ENCODE assay signal across 1 cellular context in the genomic region with DNA sequence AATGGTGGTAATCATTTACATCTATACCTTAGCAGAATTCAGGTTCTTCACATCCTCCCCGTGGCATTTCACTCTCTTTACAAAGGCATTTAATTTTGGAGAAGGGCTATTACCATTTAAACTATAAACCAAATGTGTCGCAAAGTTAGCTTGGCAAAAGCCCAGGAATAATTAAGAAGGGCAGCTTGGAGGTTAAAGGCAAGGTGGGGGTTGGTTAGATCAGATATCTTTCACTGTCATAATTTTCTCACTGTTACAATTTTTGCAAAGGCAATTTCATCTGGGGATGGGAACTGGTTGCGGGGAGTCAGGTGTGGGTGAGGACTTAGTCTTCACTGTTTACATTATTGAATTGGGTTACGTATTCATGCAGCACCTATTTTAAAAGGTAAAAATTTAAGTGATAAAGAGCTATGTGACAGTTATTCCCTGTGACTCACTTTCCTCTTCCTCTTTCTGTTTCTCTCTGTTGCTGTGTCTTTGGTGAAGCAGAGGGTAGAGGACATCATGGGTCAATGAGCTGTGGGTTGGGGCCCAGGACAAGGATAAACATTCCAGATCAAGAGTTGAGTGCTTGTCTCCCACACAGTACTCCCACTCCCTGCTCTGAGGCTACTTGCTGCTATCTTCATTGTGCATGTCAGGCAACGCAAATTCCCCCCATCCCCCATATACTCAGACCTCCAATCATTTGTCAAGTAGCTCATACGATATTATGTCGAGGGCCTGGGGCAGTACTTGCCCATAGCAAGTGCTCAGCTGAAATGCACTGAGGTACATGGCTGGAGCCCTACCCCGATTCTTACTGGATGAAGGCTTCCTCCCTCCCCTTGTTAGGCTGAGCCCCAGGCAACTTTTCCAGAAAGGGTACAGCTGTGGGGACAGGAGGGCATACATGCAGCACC.
TF ChIP-seq lines count a peak whose summit lies in the region.

No MANE protein-coding gene starts in this region.

TF ChIP-seq in K562, 482 proteins besides CTCF, POLR2A, EP300 and RAD21 (continued from another document and continues in another):
- TF ChIP-seq ADNP (tag; IDR thresholded peaks at IDR 0.05) (peak; percentile 43; the same call in 1 of the 2 replicates), SMARCB1 (IDR thresholded peaks at IDR 0.05; ENCODE audit: insufficient read length, low read depth) (peak; percentile 81), ZNF197 (CRISPR knock-in tag; IDR thresholded peaks at IDR 0.05; ENCODE audit: low read depth) (peak; percentile 24; the same call in 1 of the 2 replicates), EGR1 (conservative IDR thresholded peaks at IDR 0.05) (peak; percentile 99), NCOA6 (IDR thresholded peaks at IDR 0.05) (no peak), FOXM1 (IDR thresholded peaks at IDR 0.05; ENCODE audit: low read depth) (peak; percentile 79), FOXM1 (CRISPR knock-in tag; IDR thresholded peaks at IDR 0.05; ENCODE audit: low read depth) (no peak), SRF (CRISPR knock-in tag; IDR thresholded peaks at IDR 0.05) (no peak), FOXJ3 (CRISPR knock-in tag; IDR thresholded peaks at IDR 0.05) (no peak; the same call in 1 of the 2 replicates), ZNF121 (CRISPR knock-in tag; conservative IDR thresholded peaks at IDR 0.05) (no peak), ZNF583 (CRISPR knock-in tag; IDR thresholded peaks at IDR 0.05) (peak; percentile 63; the same call in 1 of the 2 replicates), PHF20 (IDR thresholded peaks at IDR 0.05; ENCODE audit: partially characterized antibody) (no peak), BACH1 (tag; IDR thresholded peaks at IDR 0.05) (no peak; the same call in 1 of the 2 replicates), MYNN (IDR thresholded peaks at IDR 0.05) (peak; percentile 90), MYNN (CRISPR knock-in tag; IDR thresholded peaks at IDR 0.05) (no peak), SAP30 (IDR thresholded peaks at IDR 0.05; ENCODE audit: borderline replicate concordance, insufficient read depth, low read depth, low read length, poor library complexity, severe bottlenecking) (no peak), TRIM24 (IDR thresholded peaks at IDR 0.05) (peak; percentile 91), MIER1 (IDR thresholded peaks at IDR 0.05; ENCODE audit: low read depth) (0 out of 2 replicates have a peak, but pooled peaks have one; percentile 4), RBM17 (IDR thresholded peaks at IDR 0.05; ENCODE audit: borderline replicate concordance, low read depth, low read length) (no peak), MCM7 (IDR thresholded peaks at IDR 0.05) (no peak), BHLHE40 (IDR thresholded peaks at IDR 0.05; ENCODE audit: low read length) (peak; percentile 72; the same call in 1 of the 2 replicates), SMARCE1 (IDR thresholded peaks at IDR 0.05) (peak; percentile 97), KAT7 (CRISPR knock-in tag; IDR thresholded peaks at IDR 0.05; ENCODE audit: borderline replicate concordance) (peak; percentile 78; the same call in 1 of the 2 replicates), MECOM (CRISPR knock-in tag; IDR thresholded peaks at IDR 0.05) (peak; percentile 84; the same call in 1 of the 2 replicates), CHCHD3 (CRISPR knock-in tag; IDR thresholded peaks at IDR 0.05) (no peak), ZC3H4 (CRISPR knock-in tag; IDR thresholded peaks at IDR 0.05; ENCODE audit: borderline replicate concordance) (no peak), HDAC6 (IDR thresholded peaks at IDR 0.05; ENCODE audit: low read depth, low read length) (no peak), SETDB1 (IDR thresholded peaks at IDR 0.05; ENCODE audit: low read length) (no peak), KAT8 (IDR thresholded peaks at IDR 0.05; ENCODE audit: low read depth) (no peak), HLTF (IDR thresholded peaks at IDR 0.05) (peak; percentile 78; the same call in 1 of the 2 replicates), NR3C1 (CRISPR knock-in tag; IDR thresholded peaks at IDR 0.05) (no peak), NFE2L1 (tag; IDR thresholded peaks at IDR 0.05; ENCODE audit: borderline replicate concordance, low read depth) (no peak), SMARCA4 (IDR thresholded peaks at IDR 0.05) (peak; percentile 96), MYC (IDR thresholded peaks at IDR 0.05; ENCODE audit: low read depth, low read length) (peak; percentile 74), MYC (CRISPR knock-in tag; IDR thresholded peaks at IDR 0.05; ENCODE audit: borderline replicate concordance, low read depth) (no peak), GABPA (tag; conservative IDR thresholded peaks at IDR 0.05; ENCODE audit: low read depth) (peak; percentile 40), NFIX (CRISPR knock-in tag; IDR thresholded peaks at IDR 0.05; ENCODE audit: low read depth) (no peak), ZFP1 (CRISPR knock-in tag; IDR thresholded peaks at IDR 0.05) (no peak), ZNF174 (CRISPR knock-in tag; IDR thresholded peaks at IDR 0.05) (no peak), ZNF699 (CRISPR knock-in tag; IDR thresholded peaks at IDR 0.05; ENCODE audit: insufficient replicate concordance) (no peak), FOXK1 (CRISPR knock-in tag; IDR thresholded peaks at IDR 0.05; ENCODE audit: borderline replicate concordance) (no peak)
- TF ChIP-seq, protein P1, sequence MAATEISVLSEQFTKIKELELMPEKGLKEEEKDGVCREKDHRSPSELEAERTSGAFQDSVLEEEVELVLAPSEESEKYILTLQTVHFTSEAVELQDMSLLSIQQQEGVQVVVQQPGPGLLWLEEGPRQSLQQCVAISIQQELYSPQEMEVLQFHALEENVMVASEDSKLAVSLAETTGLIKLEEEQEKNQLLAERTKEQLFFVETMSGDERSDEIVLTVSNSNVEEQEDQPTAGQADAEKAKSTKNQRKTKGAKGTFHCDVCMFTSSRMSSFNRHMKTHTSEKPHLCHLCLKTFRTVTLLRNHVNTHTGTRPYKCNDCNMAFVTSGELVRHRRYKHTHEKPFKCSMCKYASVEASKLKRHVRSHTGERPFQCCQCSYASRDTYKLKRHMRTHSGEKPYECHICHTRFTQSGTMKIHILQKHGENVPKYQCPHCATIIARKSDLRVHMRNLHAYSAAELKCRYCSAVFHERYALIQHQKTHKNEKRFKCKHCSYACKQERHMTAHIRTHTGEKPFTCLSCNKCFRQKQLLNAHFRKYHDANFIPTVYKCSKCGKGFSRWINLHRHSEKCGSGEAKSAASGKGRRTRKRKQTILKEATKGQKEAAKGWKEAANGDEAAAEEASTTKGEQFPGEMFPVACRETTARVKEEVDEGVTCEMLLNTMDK (IDR thresholded peaks at IDR 0.05; ENCODE audit: borderline replicate concordance, insufficient read depth, low read depth, low read length, poor library complexity, severe bottlenecking): no peak
- TF ChIP-seq, protein P2, sequence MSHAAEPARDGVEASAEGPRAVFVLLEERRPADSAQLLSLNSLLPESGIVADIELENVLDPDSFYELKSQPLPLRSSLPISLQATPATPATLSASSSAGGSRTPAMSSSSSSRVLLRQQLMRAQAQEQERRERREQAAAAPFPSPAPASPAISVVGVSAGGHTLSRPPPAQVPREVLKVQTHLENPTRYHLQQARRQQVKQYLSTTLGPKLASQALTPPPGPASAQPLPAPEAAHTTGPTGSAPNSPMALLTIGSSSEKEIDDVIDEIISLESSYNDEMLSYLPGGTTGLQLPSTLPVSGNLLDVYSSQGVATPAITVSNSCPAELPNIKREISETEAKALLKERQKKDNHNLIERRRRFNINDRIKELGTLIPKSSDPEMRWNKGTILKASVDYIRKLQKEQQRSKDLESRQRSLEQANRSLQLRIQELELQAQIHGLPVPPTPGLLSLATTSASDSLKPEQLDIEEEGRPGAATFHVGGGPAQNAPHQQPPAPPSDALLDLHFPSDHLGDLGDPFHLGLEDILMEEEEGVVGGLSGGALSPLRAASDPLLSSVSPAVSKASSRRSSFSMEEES (CRISPR knock-in tag; IDR thresholded peaks at IDR 0.05): no peak
- TF ChIP-seq, protein P3, sequence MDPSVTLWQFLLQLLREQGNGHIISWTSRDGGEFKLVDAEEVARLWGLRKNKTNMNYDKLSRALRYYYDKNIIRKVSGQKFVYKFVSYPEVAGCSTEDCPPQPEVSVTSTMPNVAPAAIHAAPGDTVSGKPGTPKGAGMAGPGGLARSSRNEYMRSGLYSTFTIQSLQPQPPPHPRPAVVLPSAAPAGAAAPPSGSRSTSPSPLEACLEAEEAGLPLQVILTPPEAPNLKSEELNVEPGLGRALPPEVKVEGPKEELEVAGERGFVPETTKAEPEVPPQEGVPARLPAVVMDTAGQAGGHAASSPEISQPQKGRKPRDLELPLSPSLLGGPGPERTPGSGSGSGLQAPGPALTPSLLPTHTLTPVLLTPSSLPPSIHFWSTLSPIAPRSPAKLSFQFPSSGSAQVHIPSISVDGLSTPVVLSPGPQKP (CRISPR knock-in tag; IDR thresholded peaks at IDR 0.05): no peak
- TF ChIP-seq, protein P4, sequence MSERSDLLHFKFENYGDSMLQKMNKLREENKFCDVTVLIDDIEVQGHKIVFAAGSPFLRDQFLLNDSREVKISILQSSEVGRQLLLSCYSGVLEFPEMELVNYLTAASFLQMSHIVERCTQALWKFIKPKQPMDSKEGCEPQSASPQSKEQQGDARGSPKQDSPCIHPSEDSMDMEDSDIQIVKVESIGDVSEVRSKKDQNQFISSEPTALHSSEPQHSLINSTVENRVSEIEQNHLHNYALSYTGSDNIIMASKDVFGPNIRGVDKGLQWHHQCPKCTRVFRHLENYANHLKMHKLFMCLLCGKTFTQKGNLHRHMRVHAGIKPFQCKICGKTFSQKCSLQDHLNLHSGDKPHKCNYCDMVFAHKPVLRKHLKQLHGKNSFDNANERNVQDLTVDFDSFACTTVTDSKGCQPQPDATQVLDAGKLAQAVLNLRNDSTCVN (CRISPR knock-in tag; IDR thresholded peaks at IDR 0.05): no peak
- TF ChIP-seq, protein P5, sequence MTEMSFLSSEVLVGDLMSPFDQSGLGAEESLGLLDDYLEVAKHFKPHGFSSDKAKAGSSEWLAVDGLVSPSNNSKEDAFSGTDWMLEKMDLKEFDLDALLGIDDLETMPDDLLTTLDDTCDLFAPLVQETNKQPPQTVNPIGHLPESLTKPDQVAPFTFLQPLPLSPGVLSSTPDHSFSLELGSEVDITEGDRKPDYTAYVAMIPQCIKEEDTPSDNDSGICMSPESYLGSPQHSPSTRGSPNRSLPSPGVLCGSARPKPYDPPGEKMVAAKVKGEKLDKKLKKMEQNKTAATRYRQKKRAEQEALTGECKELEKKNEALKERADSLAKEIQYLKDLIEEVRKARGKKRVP (CRISPR knock-in tag; IDR thresholded peaks at IDR 0.05): peak; percentile 74
- TF ChIP-seq, protein P6, sequence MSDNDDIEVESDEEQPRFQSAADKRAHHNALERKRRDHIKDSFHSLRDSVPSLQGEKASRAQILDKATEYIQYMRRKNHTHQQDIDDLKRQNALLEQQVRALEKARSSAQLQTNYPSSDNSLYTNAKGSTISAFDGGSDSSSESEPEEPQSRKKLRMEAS (CRISPR knock-in tag; IDR thresholded peaks at IDR 0.05): peak; percentile 47; the same call in 1 of the 2 replicates
- TF ChIP-seq, protein P7, sequence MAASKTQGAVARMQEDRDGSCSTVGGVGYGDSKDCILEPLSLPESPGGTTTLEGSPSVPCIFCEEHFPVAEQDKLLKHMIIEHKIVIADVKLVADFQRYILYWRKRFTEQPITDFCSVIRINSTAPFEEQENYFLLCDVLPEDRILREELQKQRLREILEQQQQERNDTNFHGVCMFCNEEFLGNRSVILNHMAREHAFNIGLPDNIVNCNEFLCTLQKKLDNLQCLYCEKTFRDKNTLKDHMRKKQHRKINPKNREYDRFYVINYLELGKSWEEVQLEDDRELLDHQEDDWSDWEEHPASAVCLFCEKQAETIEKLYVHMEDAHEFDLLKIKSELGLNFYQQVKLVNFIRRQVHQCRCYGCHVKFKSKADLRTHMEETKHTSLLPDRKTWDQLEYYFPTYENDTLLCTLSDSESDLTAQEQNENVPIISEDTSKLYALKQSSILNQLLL (CRISPR knock-in tag; IDR thresholded peaks at IDR 0.05; ENCODE audit: borderline replicate concordance): no peak
- TF ChIP-seq, protein P8, sequence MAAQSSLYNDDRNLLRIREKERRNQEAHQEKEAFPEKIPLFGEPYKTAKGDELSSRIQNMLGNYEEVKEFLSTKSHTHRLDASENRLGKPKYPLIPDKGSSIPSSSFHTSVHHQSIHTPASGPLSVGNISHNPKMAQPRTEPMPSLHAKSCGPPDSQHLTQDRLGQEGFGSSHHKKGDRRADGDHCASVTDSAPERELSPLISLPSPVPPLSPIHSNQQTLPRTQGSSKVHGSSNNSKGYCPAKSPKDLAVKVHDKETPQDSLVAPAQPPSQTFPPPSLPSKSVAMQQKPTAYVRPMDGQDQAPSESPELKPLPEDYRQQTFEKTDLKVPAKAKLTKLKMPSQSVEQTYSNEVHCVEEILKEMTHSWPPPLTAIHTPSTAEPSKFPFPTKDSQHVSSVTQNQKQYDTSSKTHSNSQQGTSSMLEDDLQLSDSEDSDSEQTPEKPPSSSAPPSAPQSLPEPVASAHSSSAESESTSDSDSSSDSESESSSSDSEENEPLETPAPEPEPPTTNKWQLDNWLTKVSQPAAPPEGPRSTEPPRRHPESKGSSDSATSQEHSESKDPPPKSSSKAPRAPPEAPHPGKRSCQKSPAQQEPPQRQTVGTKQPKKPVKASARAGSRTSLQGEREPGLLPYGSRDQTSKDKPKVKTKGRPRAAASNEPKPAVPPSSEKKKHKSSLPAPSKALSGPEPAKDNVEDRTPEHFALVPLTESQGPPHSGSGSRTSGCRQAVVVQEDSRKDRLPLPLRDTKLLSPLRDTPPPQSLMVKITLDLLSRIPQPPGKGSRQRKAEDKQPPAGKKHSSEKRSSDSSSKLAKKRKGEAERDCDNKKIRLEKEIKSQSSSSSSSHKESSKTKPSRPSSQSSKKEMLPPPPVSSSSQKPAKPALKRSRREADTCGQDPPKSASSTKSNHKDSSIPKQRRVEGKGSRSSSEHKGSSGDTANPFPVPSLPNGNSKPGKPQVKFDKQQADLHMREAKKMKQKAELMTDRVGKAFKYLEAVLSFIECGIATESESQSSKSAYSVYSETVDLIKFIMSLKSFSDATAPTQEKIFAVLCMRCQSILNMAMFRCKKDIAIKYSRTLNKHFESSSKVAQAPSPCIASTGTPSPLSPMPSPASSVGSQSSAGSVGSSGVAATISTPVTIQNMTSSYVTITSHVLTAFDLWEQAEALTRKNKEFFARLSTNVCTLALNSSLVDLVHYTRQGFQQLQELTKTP (IDR thresholded peaks at IDR 0.05; ENCODE audit: low read depth in 1 of 2, partially characterized antibody in 2 of 2): peak in 1 of 2 experiments; percentile 85
- TF ChIP-seq, protein P9, sequence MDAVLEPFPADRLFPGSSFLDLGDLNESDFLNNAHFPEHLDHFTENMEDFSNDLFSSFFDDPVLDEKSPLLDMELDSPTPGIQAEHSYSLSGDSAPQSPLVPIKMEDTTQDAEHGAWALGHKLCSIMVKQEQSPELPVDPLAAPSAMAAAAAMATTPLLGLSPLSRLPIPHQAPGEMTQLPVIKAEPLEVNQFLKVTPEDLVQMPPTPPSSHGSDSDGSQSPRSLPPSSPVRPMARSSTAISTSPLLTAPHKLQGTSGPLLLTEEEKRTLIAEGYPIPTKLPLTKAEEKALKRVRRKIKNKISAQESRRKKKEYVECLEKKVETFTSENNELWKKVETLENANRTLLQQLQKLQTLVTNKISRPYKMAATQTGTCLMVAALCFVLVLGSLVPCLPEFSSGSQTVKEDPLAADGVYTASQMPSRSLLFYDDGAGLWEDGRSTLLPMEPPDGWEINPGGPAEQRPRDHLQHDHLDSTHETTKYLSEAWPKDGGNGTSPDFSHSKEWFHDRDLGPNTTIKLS (IDR thresholded peaks at IDR 0.05; ENCODE audit: borderline replicate concordance, low read depth): peak; percentile 39; the same call in 1 of the 2 replicates
- TF ChIP-seq, protein P10, sequence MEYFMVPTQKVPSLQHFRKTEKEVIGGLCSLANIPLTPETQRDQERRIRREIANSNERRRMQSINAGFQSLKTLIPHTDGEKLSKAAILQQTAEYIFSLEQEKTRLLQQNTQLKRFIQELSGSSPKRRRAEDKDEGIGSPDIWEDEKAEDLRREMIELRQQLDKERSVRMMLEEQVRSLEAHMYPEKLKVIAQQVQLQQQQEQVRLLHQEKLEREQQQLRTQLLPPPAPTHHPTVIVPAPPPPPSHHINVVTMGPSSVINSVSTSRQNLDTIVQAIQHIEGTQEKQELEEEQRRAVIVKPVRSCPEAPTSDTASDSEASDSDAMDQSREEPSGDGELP (CRISPR knock-in tag; IDR thresholded peaks at IDR 0.05; ENCODE audit: borderline replicate concordance): peak; percentile 64
